In the genomic region with DNA sequence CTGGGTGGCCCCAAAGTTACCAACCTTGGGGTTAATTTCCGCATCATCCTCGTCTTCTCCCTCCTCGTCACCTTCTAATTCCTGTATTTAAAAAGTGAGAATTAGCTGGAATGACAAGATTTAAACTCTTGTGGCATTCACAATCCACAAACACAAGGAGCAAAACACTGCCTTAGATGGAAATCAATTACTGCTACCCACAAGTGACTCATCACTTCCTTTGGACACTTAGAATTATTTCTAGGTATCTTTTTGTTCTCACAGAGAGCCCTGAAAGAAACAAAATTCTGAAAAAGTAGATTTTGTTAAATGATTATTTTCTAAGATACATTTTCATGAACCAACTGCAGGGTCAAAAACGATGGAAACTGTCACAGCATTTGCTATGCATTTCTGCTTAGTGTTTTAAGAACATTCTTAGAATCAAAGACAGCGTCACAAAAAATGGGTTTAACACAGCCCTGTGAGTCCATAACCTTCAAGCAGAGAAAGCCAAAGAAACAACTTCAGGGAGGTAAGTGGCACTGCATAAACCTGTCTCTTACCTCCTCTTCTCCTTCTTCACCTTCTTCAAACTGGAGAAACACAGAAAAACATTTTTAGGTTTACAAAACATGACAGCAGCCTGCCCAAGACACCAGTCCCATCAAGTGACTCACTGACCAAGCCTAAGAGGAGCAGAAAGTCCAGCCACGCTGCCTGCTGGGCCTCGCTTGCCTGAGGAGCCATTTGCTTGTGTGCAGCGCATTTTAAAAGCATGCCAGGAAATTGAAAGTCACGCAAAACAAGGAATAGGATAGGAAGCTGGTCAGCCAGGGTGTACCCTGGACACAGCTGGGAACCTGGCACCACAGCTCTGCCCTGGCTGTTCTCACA, we compare ENCODE assay signal across 13 cellular contexts. TPM values are rescaled to one million over a fixed set of nuclear protein-coding genes. Genes with fewer than 3 reads are reported as not detected.
A peak's percentile ranks its signal among the peaks of the same experiment; 100 is the strongest.
DNase-seq lines count a peak whose midpoint lies in the region; ATAC-seq, FAIRE-seq and TF ChIP-seq lines count a peak whose summit lies in the region.
"Had no signal": no experiment of that assay in that cellular context is flagged by ENCODE, and none has a peak within 500 bp of the region (broad histone marks: within the 10 kb centered on the region; RNA-seq: fewer than 3 reads in every experiment).

No MANE protein-coding gene starts in this region.

- H3K27me3 ChIP-seq in gastroesophageal sphincter: no peaks in the 10 kb centered on the region

- H3K9me3 ChIP-seq in A549 (no peaks in the 10 kb centered on the region), gastroesophageal sphincter (no peaks in the 10 kb centered on the region)
- H3K9me3 ChIP-seq: Caco-2 had no signal

- POLR2A ChIA-PET in A549 (lab: Yijun Ruan, JAX): interaction anchor here (1.1 kb wide), 1 partner anchor 22 kb away, joined by 3 read pairs; a partner anchor contains a TSS

- no peak for FAIRE-seq in A549 (lab: Jason Lieb, UNC)

- peaks cover 0 to 100% of the 10 kb centered on the region in 2 donors for H3K36me3 ChIP-seq in gastroesophageal sphincter

- H3K4me3 ChIP-seq in A549 (no peak overlapping the region), gastroesophageal sphincter (no peak overlapping the region)

- TF ChIP-seq EP300 in A549 (IDR thresholded peaks at IDR 0.05) (no peak), gastroesophageal sphincter (IDR thresholded peaks at IDR 0.05) (no peak)

- no peak for ATAC-seq in A549
- ATAC-seq in gastroesophageal sphincter: no peak
- ATAC-seq in omental fat pad (ENCODE audit: low FRiP score): no peak
- ATAC-seq: left ventricle myocardium superior had no signal

- H3K4me3 Mint-ChIP-seq in activated T-helper 1 cell treated with anti-CD3 and anti-CD28 coated beads, Interleukin-12 subunit alpha, Interleukin-12 subunit beta, Interleukin-2, Interleukin-4 antibody, amounts not matched to agents 30 ng/mL and 10 ng/mL and 1 ng/mL, durations not matched to agents 14 hours and 24 hours and 36 hours: no peak overlapping the region

- 84% methylated on average over 9 of the region's 9 CpGs for WGBS in A549 (ENCODE audit: missing lambda C conversion rate)
- 55 to 74% methylated on average over 7 to 9 of the region's 9 CpGs for WGBS in gastroesophageal sphincter (ENCODE audit: low coverage in 1 of 2), 2 donors

- no peaks in the 10 kb centered on the region for H3K27me3 Mint-ChIP-seq in activated T-helper 1 cell treated with anti-CD3 and anti-CD28 coated beads, Interleukin-12 subunit alpha, Interleukin-12 subunit beta, Interleukin-2, Interleukin-4 antibody, amounts not matched to agents 30 ng/mL and 10 ng/mL and 1 ng/mL, durations not matched to agents 14 hours and 24 hours and 36 hours (ENCODE audit: insufficient read depth)

- H3K9me3 Mint-ChIP-seq in activated T-helper 1 cell treated with anti-CD3 and anti-CD28 coated beads, Interleukin-12 subunit alpha, Interleukin-12 subunit beta, Interleukin-2, Interleukin-4 antibody, amounts not matched to agents 30 ng/mL and 10 ng/mL and 1 ng/mL, durations not matched to agents 14 hours and 24 hours and 36 hours: no peaks in the 10 kb centered on the region

- peak overlapping the region; percentile 74 for H3K27ac Mint-ChIP-seq in activated T-helper 1 cell treated with anti-CD3 and anti-CD28 coated beads, Interleukin-12 subunit alpha, Interleukin-12 subunit beta, Interleukin-2, Interleukin-4 antibody, amounts not matched to agents 30 ng/mL and 10 ng/mL and 1 ng/mL, durations not matched to agents 14 hours and 24 hours and 36 hours

- no peak for TF ChIP-seq RAD21 in A549 (conservative IDR thresholded peaks at IDR 0.05 in 1 of 2, IDR thresholded peaks at IDR 0.05 in 1 of 2)

- H3K36me3 Mint-ChIP-seq in activated T-helper 1 cell treated with anti-CD3 and anti-CD28 coated beads, Interleukin-12 subunit alpha, Interleukin-12 subunit beta, Interleukin-2, Interleukin-4 antibody, amounts not matched to agents 30 ng/mL and 10 ng/mL and 1 ng/mL, durations not matched to agents 14 hours and 24 hours and 36 hours (ENCODE audit: low read depth): peaks cover 68% of the 10 kb centered on the region

- H3K4me1 ChIP-seq in A549: peaks cover 5% of the 10 kb centered on the region; the same call in 1 of the 3 replicates
- peaks cover 0 to 12% (median 0%) of the 10 kb centered on the region in 3 donors for H3K4me1 ChIP-seq in gastroesophageal sphincter
- H3K4me1 ChIP-seq: Caco-2 had no signal

- no peak for DNase-seq in A549 (ENCODE audit: low read depth in 1 of 2, low spot score in 1 of 2)
- peak; percentile 76 for DNase-seq in H4 (ENCODE audit: low spot score)
- DNase-seq in activated T-helper 1 cell treated with anti-CD3 and anti-CD28 coated beads, Interleukin-12 subunit alpha, Interleukin-12 subunit beta, Interleukin-2, Interleukin-4 antibody, amounts not matched to agents 30 ng/mL and 10 ng/mL and 1 ng/mL, durations not matched to agents 14 hours and 24 hours and 36 hours (ENCODE audit: low spot score): no peak
- DNase-seq in DMS79 (lab: John Stamatoyannopoulos, UW): no peak
- no peak for DNase-seq in omental fat pad (ENCODE audit: low spot score)
- no peak for DNase-seq in stimulated activated CD4-positive, alpha-beta T cell treated with anti-CD3 and anti-CD28 coated beads, Interleukin-4, amount 100 ng/mL, for 4 hours
- DNase-seq in ecto neural progenitor cell (ENCODE audit: low spot score): no peak
- DNase-seq: activated CD8-positive, alpha-beta memory T cell treated with anti-CD3 and anti-CD28 coated beads, Interleukin-2, amount 50 U/mL, for 48 hours; Caco-2; left ventricle myocardium superior; NCI-H2107; SHP77 had no signal

- H3K4me1 Mint-ChIP-seq in activated T-helper 1 cell treated with anti-CD3 and anti-CD28 coated beads, Interleukin-12 subunit alpha, Interleukin-12 subunit beta, Interleukin-2, Interleukin-4 antibody, amounts not matched to agents 30 ng/mL and 10 ng/mL and 1 ng/mL, durations not matched to agents 14 hours and 24 hours and 36 hours (ENCODE audit: low read depth): peaks cover 45% of the 10 kb centered on the region

- TF ChIP-seq CTCF in A549 (IDR thresholded peaks at IDR 0.05) (no peak), gastroesophageal sphincter (IDR thresholded peaks at IDR 0.05) (no peak), omental fat pad (IDR thresholded peaks at IDR 0.05) (no peak)

- TF ChIP-seq POLR2A in A549 (IDR thresholded peaks at IDR 0.05; ENCODE audit: low read length) (no peak), gastroesophageal sphincter (IDR thresholded peaks at IDR 0.05) (no peak)

- H3K27ac ChIP-seq in A549: no peak overlapping the region
- peak overlapping the region in 3 of 4 donors; percentile 20 to 50 (median 36) for H3K27ac ChIP-seq in gastroesophageal sphincter

- intact Hi-C loops in activated T-helper 1 cell treated with anti-CD3 and anti-CD28 coated beads, Interleukin-12 subunit alpha, Interleukin-12 subunit beta, Interleukin-2, Interleukin-4 antibody, amounts not matched to agents 30 ng/mL and 10 ng/mL and 1 ng/mL, durations not matched to agents 14 hours and 24 hours and 36 hours (cut with micrococcal nuclease): no loop called here

- H3K4me2 ChIP-seq in A549: no peak overlapping the region

- CTCF ChIA-PET in A549 (lab: Yijun Ruan, JAX): interaction anchor here (0.7 to 2.6 kb wide), 5 partner anchors 9 to 420 kb away, joined by 3 to 15 read pairs (median 6); a partner anchor contains a TSS

TF ChIP-seq in A549, 52 proteins besides CTCF, POLR2A, EP300 and RAD21:
- TF ChIP-seq HEYL (CRISPR knock-in tag; IDR thresholded peaks at IDR 0.05) (no peak), FOSL2 (IDR thresholded peaks at IDR 0.05) (no peak), FOSL2 (CRISPR knock-in tag; IDR thresholded peaks at IDR 0.05) (peak; percentile 23; the same call in 1 of the 2 replicates), KDM5A (IDR thresholded peaks at IDR 0.05) (no peak), RARB (CRISPR knock-in tag; IDR thresholded peaks at IDR 0.05) (no peak)

RNA-seq across cellular contexts. Expression of a gene that starts 22.3 kb away (rescaled TPM):
- polyA plus RNA-seq in A549 (2011; rRNA removed) (6.3 and 7.0 TPM in 2 replicates), A549 (2017; fragmentation: RNase III; extraction: RNeasy Plus Mini Kit Qiagen cat#74134 plus additional on column Dnase treatment) (43.6 to 49.6 TPM (median 47.6 TPM) in 3 replicates)
- 80.1 and 91.2 TPM in 2 replicates for polyA plus RNA-seq in A549 (2012; cell fraction: cytosol; rRNA removed)
- polyA plus RNA-seq in A549 (2012; cell fraction: nucleus; rRNA removed): 68.3 and 133 TPM in 2 replicates
- 3.6 and 5.5 TPM in 2 replicates for polyA minus RNA-seq in A549 (2011; rRNA and poly(A)+ RNA removed)
- 11.7 and 15.2 TPM in 2 replicates for total RNA-seq in H4 (2014; rRNA removed; shearing (Covaris generic))
- 25.7 and 28.0 TPM in 2 replicates for total RNA-seq in activated T-helper 1 cell treated with anti-CD3 and anti-CD28 coated beads, Interleukin-12 subunit alpha, Interleukin-12 subunit beta, Interleukin-2, Interleukin-4 antibody, amounts not matched to agents 30 ng/mL and 10 ng/mL and 1 ng/mL, durations not matched to agents 14 hours and 24 hours and 36 hours
- total RNA-seq in gastroesophageal sphincter (1 to 10 TPM in 2 of 4 donors, under 1 TPM in 1, not detected in 1; 0.82 to 5.0 (median 1.9) TPM), omental fat pad (10 to 100 TPM in 1 of 4 donors, 1 to 10 TPM in 2, not detected in 1; 3.8 to 10.2 (median 7.1) TPM)

RNA-seq across cellular contexts. Expression of a gene that starts 40.7 kb away (rescaled TPM):
- polyA plus RNA-seq in A549 (2011; rRNA removed): 128 and 148 TPM in 2 replicates
- polyA plus RNA-seq in A549 (2012; cell fraction: cytosol; rRNA removed): 73.9 and 95.8 TPM in 2 replicates
- polyA plus RNA-seq in A549 (2012; cell fraction: nucleus; rRNA removed): 97.5 and 143 TPM in 2 replicates
- 129 to 134 TPM (median 132 TPM) in 3 replicates for polyA plus RNA-seq in A549 (2017; fragmentation: RNase III; extraction: RNeasy Plus Mini Kit Qiagen cat#74134 plus additional on column Dnase treatment)
- 52.9 and 61.4 TPM in 2 replicates for polyA minus RNA-seq in A549 (2011; rRNA and poly(A)+ RNA removed)
- 104 and 128 TPM in 2 replicates for total RNA-seq in H4 (2014; rRNA removed; shearing (Covaris generic))
- total RNA-seq in activated T-helper 1 cell treated with anti-CD3 and anti-CD28 coated beads, Interleukin-12 subunit alpha, Interleukin-12 subunit beta, Interleukin-2, Interleukin-4 antibody, amounts not matched to agents 30 ng/mL and 10 ng/mL and 1 ng/mL, durations not matched to agents 14 hours and 24 hours and 36 hours: 284 and 285 TPM in 2 replicates
- total RNA-seq in gastroesophageal sphincter: 100 to 1,000 TPM; 107 to 175 (median 137) TPM
- total RNA-seq in omental fat pad: 10 to 100 TPM; 58.2 to 90.0 (median 82.2) TPM

Comparison
In these comparisons a context has a peak if more than half of its experiments do, and no peak if none do; other contexts are left out.
1. H3K27ac ChIP-seq: peak in gastroesophageal sphincter (3 of 4); none in A549 (0 of 2).